Comparison of ENCODE assay signal across 9 cellular contexts in genomic region chr1:7962636-7963377, GRCh38. TPM values are rescaled to one million over a fixed set of nuclear protein-coding genes. Genes with fewer than 3 reads are reported as not detected.
DNase-seq lines count a peak whose midpoint lies in the region; ATAC-seq, FAIRE-seq and TF ChIP-seq lines count a peak whose summit lies in the region.
"Had no signal": no experiment of that assay in that cellular context is flagged by ENCODE, and none has a peak within 500 bp of the region (broad histone marks: within the 10 kb centered on the region; RNA-seq: fewer than 3 reads in every experiment).

No MANE protein-coding gene starts in this region.

- intact Hi-C loops in mammary epithelial cell (cut with micrococcal nuclease), result no loop called here
- intact Hi-C loops in naive thymus-derived CD4-positive, alpha-beta T cell (cut with micrococcal nuclease), result loop anchor here in 1 of 2 donors (10.0 kb wide), 1 partner anchor 1572 kb away; the partner anchor contains the start of gene SLC25A33

- no peak for DNase-seq in Jurkat, Clone E6-1 (ENCODE audit: low read depth, low spot score)
- DNase-seq in mammary epithelial cell (no peak), cerebellar nuclear complex (lab: John Stamatoyannopoulos, UW) (no peak), SHP77 (lab: John Stamatoyannopoulos, UW) (no peak), GF-D8 (lab: John Stamatoyannopoulos, UW) (no peak), urothelium cell line (ENCODE audit: low spot score) (no peak)
- no peak for DNase-seq in naive thymus-derived CD4-positive, alpha-beta T cell
- DNase-seq: thyroid gland had no signal

- POLR2A ChIA-PET in naive thymus-derived CD4-positive, alpha-beta T cell (lab: Charles Lee), result interaction anchor here (0.6 to 2.2 kb wide), 7 partner anchors 7 to 435 kb away, joined by 3 to 6 read pairs (median 3); no protein-coding TSS in a partner anchor

- peaks cover 0 to 31% (median 17%) of the 10 kb centered on the region in 5 donors for H3K36me3 Mint-ChIP-seq in naive thymus-derived CD4-positive, alpha-beta T cell

- CTCF ChIA-PET in mammary epithelial cell (lab: Charles Lee; ENCODE audit: low non-redundant PET), result no interaction called here
- CTCF ChIA-PET in naive thymus-derived CD4-positive, alpha-beta T cell (lab: Charles Lee), result interaction anchor here (0.7 to 1.1 kb wide), 3 partner anchors 21 to 61 kb away, joined by 3 read pairs; no protein-coding TSS in a partner anchor

- dilution Hi-C loops in mammary epithelial cell (cut with HindIII; ENCODE audit: low sequenced_read_pairs), result no loop called here

- FAIRE-seq in urothelium cell line (lab: Jason Lieb, UNC), result no peak

- peaks cover 0 to 4% (median 0%) of the 10 kb centered on the region in 11 donors for H3K9me3 Mint-ChIP-seq in naive thymus-derived CD4-positive, alpha-beta T cell

- H3K4me1 Mint-ChIP-seq in naive thymus-derived CD4-positive, alpha-beta T cell, result peaks cover 23 to 83% (median 63%) of the 10 kb centered on the region in 7 donors

- no peak overlapping the region for H2AFZ ChIP-seq in mammary epithelial cell (ENCODE audit: low read depth, low read length)

- no peak for TF ChIP-seq CTCF in mammary epithelial cell (conservative IDR thresholded peaks at IDR 0.05 in 1 of 2, IDR thresholded peaks at IDR 0.05 in 1 of 2; ENCODE audit: extremely low read depth in 1 of 2, insufficient read depth in 1 of 2, low read depth in 1 of 2, low read length in 2 of 2)

- no peak for ATAC-seq in naive thymus-derived CD4-positive, alpha-beta T cell

- H3K4me3 ChIP-seq in BLaER1 (peak overlapping the region; percentile 84), mammary epithelial cell (replicated peaks in 1 of 3; ENCODE audit: insufficient read depth in 1 of 3, low read depth in 2 of 3, low read length in 3 of 3) (peak overlapping the region; percentile 63 to 92 (median 89))
- H3K4me3 ChIP-seq in Jurkat, Clone E6-1 (ENCODE audit: low read length), result peak overlapping the region; percentile 74
- H3K4me3 ChIP-seq in naive thymus-derived CD4-positive, alpha-beta T cell (ENCODE audit: low read length), result peak overlapping the region; percentile 65

- peaks cover 60% of the 10 kb centered on the region for H3K4me1 ChIP-seq in BLaER1
- H3K4me1 ChIP-seq in mammary epithelial cell (ENCODE audit: insufficient read depth, low read length), result peaks cover 11% of the 10 kb centered on the region
- H3K4me1 ChIP-seq in naive thymus-derived CD4-positive, alpha-beta T cell (ENCODE audit: control insufficient read depth in 2 of 2, insufficient read depth in 2 of 2, low read length in 2 of 2), result peaks cover 21 to 39% of the 10 kb centered on the region in 2 donors

- H3K27ac Mint-ChIP-seq in naive thymus-derived CD4-positive, alpha-beta T cell, result peak overlapping the region; percentile 96 to 99 (median 98)

- H3K4me3 Mint-ChIP-seq in naive thymus-derived CD4-positive, alpha-beta T cell, result peak overlapping the region; percentile 84 to 100 (median 96)

- H3K79me2 ChIP-seq in mammary epithelial cell (ENCODE audit: insufficient read depth, low read length), result peaks cover 66% of the 10 kb centered on the region

- no TSS peak for BruUV-seq in mammary epithelial cell (replicated peaks; lab: Mats Ljungman, UMichigan)

- H4K20me1 ChIP-seq in BLaER1 (peaks cover 33% of the 10 kb centered on the region), mammary epithelial cell (ENCODE audit: insufficient read depth, low read length) (no peaks in the 10 kb centered on the region)

- no peaks in the 10 kb centered on the region for H3K27me3 ChIP-seq in BLaER1
- no peaks in the 10 kb centered on the region for H3K27me3 ChIP-seq in mammary epithelial cell (ENCODE audit: insufficient read depth, low read length)
- H3K27me3 ChIP-seq in naive thymus-derived CD4-positive, alpha-beta T cell (ENCODE audit: control insufficient read depth in 2 of 2, insufficient read depth in 2 of 2, low read length in 2 of 2), result no peaks in the 10 kb centered on the region
- H3K27me3 ChIP-seq: thyroid gland had no signal

- H3K9ac ChIP-seq in BLaER1 (peak overlapping the region; percentile 88), mammary epithelial cell (ENCODE audit: insufficient read depth, low read length) (peak overlapping the region; percentile 85)

- in situ Hi-C loops in mammary epithelial cell (cut with MboI; ENCODE audit: low sequenced_read_pairs in 2 of 2), result no loop called here

- WGBS in mammary epithelial cell (ENCODE audit: low coverage, missing lambda C conversion rate), result 81% methylated on average over 11 of the region's 11 CpGs

- H3K9me3 ChIP-seq in BLaER1 (no peaks in the 10 kb centered on the region), mammary epithelial cell (replicated peaks; ENCODE audit: insufficient read depth, low read length) (no peaks in the 10 kb centered on the region)
- H3K9me3 ChIP-seq in naive thymus-derived CD4-positive, alpha-beta T cell (ENCODE audit: control insufficient read depth in 2 of 3, low read length in 3 of 3), result no peaks in the 10 kb centered on the region
- H3K9me3 ChIP-seq: thyroid gland had no signal

- no peaks in the 10 kb centered on the region for H3K27me3 Mint-ChIP-seq in naive thymus-derived CD4-positive, alpha-beta T cell

- peaks cover 50% of the 10 kb centered on the region for H3K36me3 ChIP-seq in BLaER1
- H3K36me3 ChIP-seq in mammary epithelial cell (ENCODE audit: insufficient read depth, low read length), result peaks cover 21% of the 10 kb centered on the region
- peaks cover 0 to 41% (median 8%) of the 10 kb centered on the region in 3 experiments for H3K36me3 ChIP-seq in naive thymus-derived CD4-positive, alpha-beta T cell (ENCODE audit: control insufficient read depth in 2 of 3, insufficient read depth in 3 of 3, low read length in 3 of 3)

- peak overlapping the region; percentile 86; the same call in 1 of the 2 replicates for H3K27ac ChIP-seq in BLaER1
- H3K27ac ChIP-seq in mammary epithelial cell (ENCODE audit: insufficient read depth, low read depth, low read length), result peak overlapping the region; percentile 84
- peak overlapping the region; percentile 95 for H3K27ac ChIP-seq in naive thymus-derived CD4-positive, alpha-beta T cell (ENCODE audit: low read depth, low read length)

- H3K4me2 ChIP-seq in BLaER1 (peak overlapping the region; percentile 91), mammary epithelial cell (ENCODE audit: insufficient read depth, low read depth, low read length) (peak overlapping the region; percentile 86)

RNA-seq across cellular contexts. Expression of gene PARK7, which starts 1.3 kb away (rescaled TPM):
- 508 TPM for polyA plus RNA-seq in Jurkat, Clone E6-1 (2012; ENCODE audit: insufficient read depth, insufficient read length)
- total RNA-seq in mammary epithelial cell, result 100 to 1,000 TPM; 106 to 264 TPM
- 361 TPM for polyA plus RNA-seq in mammary epithelial cell
- 166 TPM for polyA minus RNA-seq in mammary epithelial cell
- total RNA-seq in naive thymus-derived CD4-positive, alpha-beta T cell, result 100 to 1,000 TPM in 3 of 5 experiments, 10 to 100 TPM in 2; 97.1 to 255 (median 106) TPM
- 100 to 1,000 TPM; 325 to 364 TPM for polyA plus RNA-seq in naive thymus-derived CD4-positive, alpha-beta T cell

RNA-seq across cellular contexts. Expression of gene TNFRSF9, which starts 22.2 kb away (rescaled TPM):
- not detected for polyA plus RNA-seq in Jurkat, Clone E6-1 (2012; ENCODE audit: insufficient read depth, insufficient read length)
- total RNA-seq in mammary epithelial cell, result not detected
- not detected for polyA plus RNA-seq in mammary epithelial cell
- not detected for polyA minus RNA-seq in mammary epithelial cell
- 1 to 10 TPM in 1 of 5 experiments, under 1 TPM in 4; 0.11 to 6.6 (median 0.27) TPM for total RNA-seq in naive thymus-derived CD4-positive, alpha-beta T cell
- under 1 TPM in 1 of 2 donors, not detected in 1; 0.10 TPM for polyA plus RNA-seq in naive thymus-derived CD4-positive, alpha-beta T cell
